1 cellular context compared by ENCODE assay signal in the genomic region with DNA sequence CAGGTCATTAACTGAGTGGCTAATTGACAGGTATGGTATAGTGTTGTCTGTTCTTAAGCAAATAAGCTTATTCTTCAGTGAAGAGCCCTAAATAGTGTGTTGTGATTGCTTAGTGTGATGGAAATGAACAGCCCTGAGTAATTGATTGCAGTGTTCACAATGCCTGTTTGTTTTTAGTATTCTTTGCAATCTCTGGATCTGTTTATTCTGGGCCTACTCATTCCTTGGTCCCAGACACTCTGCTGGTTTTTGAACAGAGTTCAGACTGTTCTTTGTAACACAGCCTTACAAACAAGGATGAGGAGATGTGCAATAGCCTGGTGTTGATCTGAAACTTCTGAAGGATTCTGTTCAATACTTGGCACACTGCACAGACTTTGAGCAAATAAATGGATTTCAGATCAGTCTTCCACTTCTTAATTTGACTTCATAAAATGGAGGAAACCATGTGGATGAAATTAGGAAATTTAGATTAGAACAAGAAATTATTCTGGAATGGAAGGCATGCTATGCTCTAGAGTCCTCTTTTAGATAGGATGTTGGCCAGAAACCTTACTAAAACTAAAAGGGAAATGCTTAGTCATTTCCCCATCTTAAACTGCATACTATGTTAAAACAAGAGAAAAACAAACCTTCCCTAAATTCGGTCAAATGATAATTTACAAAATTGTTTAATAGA.
TF ChIP-seq lines count a peak whose summit lies in the region.

No MANE protein-coding gene starts in this region.

TF ChIP-seq in K562, 482 proteins besides CTCF, POLR2A, EP300 and RAD21:
- TF ChIP-seq CREBBP (IDR thresholded peaks at IDR 0.05; ENCODE audit: low read depth, low read length) (no peak), CBFA2T3 (IDR thresholded peaks at IDR 0.05) (no peak), HNRNPK (IDR thresholded peaks at IDR 0.05; ENCODE audit: low read depth, low read length, poor library complexity, severe bottlenecking) (no peak), HDAC2 (IDR thresholded peaks at IDR 0.05) (no peak)
- TF ChIP-seq, protein P1, sequence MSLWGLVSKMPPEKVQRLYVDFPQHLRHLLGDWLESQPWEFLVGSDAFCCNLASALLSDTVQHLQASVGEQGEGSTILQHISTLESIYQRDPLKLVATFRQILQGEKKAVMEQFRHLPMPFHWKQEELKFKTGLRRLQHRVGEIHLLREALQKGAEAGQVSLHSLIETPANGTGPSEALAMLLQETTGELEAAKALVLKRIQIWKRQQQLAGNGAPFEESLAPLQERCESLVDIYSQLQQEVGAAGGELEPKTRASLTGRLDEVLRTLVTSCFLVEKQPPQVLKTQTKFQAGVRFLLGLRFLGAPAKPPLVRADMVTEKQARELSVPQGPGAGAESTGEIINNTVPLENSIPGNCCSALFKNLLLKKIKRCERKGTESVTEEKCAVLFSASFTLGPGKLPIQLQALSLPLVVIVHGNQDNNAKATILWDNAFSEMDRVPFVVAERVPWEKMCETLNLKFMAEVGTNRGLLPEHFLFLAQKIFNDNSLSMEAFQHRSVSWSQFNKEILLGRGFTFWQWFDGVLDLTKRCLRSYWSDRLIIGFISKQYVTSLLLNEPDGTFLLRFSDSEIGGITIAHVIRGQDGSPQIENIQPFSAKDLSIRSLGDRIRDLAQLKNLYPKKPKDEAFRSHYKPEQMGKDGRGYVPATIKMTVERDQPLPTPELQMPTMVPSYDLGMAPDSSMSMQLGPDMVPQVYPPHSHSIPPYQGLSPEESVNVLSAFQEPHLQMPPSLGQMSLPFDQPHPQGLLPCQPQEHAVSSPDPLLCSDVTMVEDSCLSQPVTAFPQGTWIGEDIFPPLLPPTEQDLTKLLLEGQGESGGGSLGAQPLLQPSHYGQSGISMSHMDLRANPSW (CRISPR knock-in tag; IDR thresholded peaks at IDR 0.05) = no peak
